ENCODE assay signal across 1 cellular context in genomic region chr12:110698171-110698902, GRCh38.
TF ChIP-seq lines count a peak whose summit lies in the region.

No MANE protein-coding gene starts in this region.

TF ChIP-seq in K562, 482 proteins besides CTCF, POLR2A, EP300 and RAD21 (continued from another document and continues in another):
- TF ChIP-seq REST (CRISPR knock-in tag; IDR thresholded peaks at IDR 0.05; ENCODE audit: low read depth) = peak; percentile 72
- no peak for TF ChIP-seq TAF15 (IDR thresholded peaks at IDR 0.05; ENCODE audit: low read depth, low read length)
- peak; percentile 73 for TF ChIP-seq CXXC5 (CRISPR knock-in tag; IDR thresholded peaks at IDR 0.05)
- no peak for TF ChIP-seq KHSRP (IDR thresholded peaks at IDR 0.05)
- TF ChIP-seq PBX2 (CRISPR knock-in tag; IDR thresholded peaks at IDR 0.05; ENCODE audit: low read depth) = no peak
- TF ChIP-seq PBX2 (tag; conservative IDR thresholded peaks at IDR 0.05; ENCODE audit: low read depth) = no peak
- 0 out of 2 replicates have a peak, but pooled peaks have one; percentile 23 for TF ChIP-seq DMBX1 (CRISPR knock-in tag; IDR thresholded peaks at IDR 0.05; ENCODE audit: borderline replicate concordance)
- TF ChIP-seq ELK1 (CRISPR knock-in tag; IDR thresholded peaks at IDR 0.05) = no peak
- TF ChIP-seq SIX5 (IDR thresholded peaks at IDR 0.05; ENCODE audit: borderline replicate concordance in 1 of 2, insufficient read depth in 1 of 2, low read depth in 1 of 2, low read length in 2 of 2) = no peak
- no peak for TF ChIP-seq HNRNPUL1 (IDR thresholded peaks at IDR 0.05; ENCODE audit: low read length)
- no peak for TF ChIP-seq HLTF (IDR thresholded peaks at IDR 0.05)
- TF ChIP-seq MYC (IDR thresholded peaks at IDR 0.05; ENCODE audit: low read depth, low read length) = 0 out of 2 replicates have a peak, but pooled peaks have one; percentile 41
- TF ChIP-seq MYC (CRISPR knock-in tag; IDR thresholded peaks at IDR 0.05; ENCODE audit: borderline replicate concordance, low read depth) = no peak
- TF ChIP-seq HMG20A (CRISPR knock-in tag; conservative IDR thresholded peaks at IDR 0.05) = no peak
- TF ChIP-seq ARID2 (IDR thresholded peaks at IDR 0.05) = no peak
- TF ChIP-seq ARID3B (CRISPR knock-in tag; IDR thresholded peaks at IDR 0.05; ENCODE audit: borderline replicate concordance) = no peak
- TF ChIP-seq HDAC2 (IDR thresholded peaks at IDR 0.05) = peak; percentile 75
- no peak for TF ChIP-seq KAT2B (IDR thresholded peaks at IDR 0.05; ENCODE audit: low read depth, low read length)
- TF ChIP-seq HDGF (IDR thresholded peaks at IDR 0.05) = no peak
- TF ChIP-seq ZNF512 (tag; IDR thresholded peaks at IDR 0.05) = no peak
- TF ChIP-seq ZZZ3 (IDR thresholded peaks at IDR 0.05) = no peak
- no peak for TF ChIP-seq ZNF277 (CRISPR knock-in tag; IDR thresholded peaks at IDR 0.05; ENCODE audit: borderline replicate concordance)
- TF ChIP-seq SMAD1 (IDR thresholded peaks at IDR 0.05; ENCODE audit: low read depth, low read length, partially characterized antibody) = no peak
- TF ChIP-seq ZNF398 (CRISPR knock-in tag; IDR thresholded peaks at IDR 0.05) = no peak
- peak; percentile 92 for TF ChIP-seq SMARCE1 (IDR thresholded peaks at IDR 0.05)
- TF ChIP-seq TRIM25 (IDR thresholded peaks at IDR 0.05; ENCODE audit: borderline replicate concordance) = no peak
- TF ChIP-seq TFAM (CRISPR knock-in tag; conservative IDR thresholded peaks at IDR 0.05) = no peak
- TF ChIP-seq ZFP36 (IDR thresholded peaks at IDR 0.05; ENCODE audit: low read depth, low read length, partially characterized antibody) = peak; percentile 33
- TF ChIP-seq ARID3A (IDR thresholded peaks at IDR 0.05; ENCODE audit: borderline replicate concordance, low read depth, low read length) = no peak
- TF ChIP-seq ETV5 (CRISPR knock-in tag; IDR thresholded peaks at IDR 0.05; ENCODE audit: low read depth) = no peak
- TF ChIP-seq E2F5 (CRISPR knock-in tag; IDR thresholded peaks at IDR 0.05) = no peak
- no peak for TF ChIP-seq CEBPB (tag; IDR thresholded peaks at IDR 0.05)
- no peak for TF ChIP-seq COPS2 (conservative IDR thresholded peaks at IDR 0.05)
- no peak for TF ChIP-seq NR4A1 (CRISPR knock-in tag; IDR thresholded peaks at IDR 0.05)
- TF ChIP-seq NR4A1 (tag; IDR thresholded peaks at IDR 0.05) = no peak
- no peak for TF ChIP-seq ZNF740 (CRISPR knock-in tag; IDR thresholded peaks at IDR 0.05)
- TF ChIP-seq ZNF740 (tag; IDR thresholded peaks at IDR 0.05) = no peak
